ENCODE assay signal across 30 cellular contexts in the genomic region with DNA sequence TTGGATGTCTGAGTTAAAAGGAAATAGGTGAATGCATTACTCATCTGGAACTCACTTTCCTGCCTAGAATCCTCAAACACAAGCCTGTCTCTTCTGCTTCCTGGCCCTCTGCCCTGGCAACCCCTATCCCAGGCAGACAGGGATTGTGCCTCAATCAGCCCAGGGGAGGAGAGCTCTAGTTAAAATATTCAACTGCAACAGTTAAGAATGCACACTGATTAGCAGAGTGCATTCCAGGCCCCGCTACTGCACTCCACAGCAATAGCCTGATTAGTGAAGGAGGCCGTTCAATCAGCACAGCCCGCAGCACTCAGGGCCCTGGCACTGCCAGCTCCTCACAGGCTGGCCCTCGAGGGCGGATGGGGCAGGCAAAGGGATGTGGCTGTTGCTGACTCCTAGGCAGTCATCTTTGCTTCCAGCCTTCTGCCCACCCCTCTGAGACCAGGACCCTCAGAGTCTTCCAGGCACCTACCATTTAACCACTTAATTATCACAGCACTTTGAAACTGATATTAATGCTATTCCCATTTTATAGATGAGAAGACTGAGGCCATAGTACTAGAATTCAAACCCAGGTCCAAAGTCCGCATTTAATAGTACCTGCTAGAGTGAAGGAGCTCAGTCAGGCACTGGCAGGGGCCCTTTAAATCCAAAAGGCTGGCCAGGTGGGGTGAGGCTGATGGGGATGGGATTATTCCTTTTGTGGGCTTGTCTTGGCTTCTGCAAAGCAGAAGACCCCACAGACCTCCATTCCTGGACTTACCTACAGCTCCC.
DNase-seq lines count a peak whose midpoint lies in the region; ATAC-seq, FAIRE-seq and TF ChIP-seq lines count a peak whose summit lies in the region.
"Had no signal": no experiment of that assay in that cellular context is flagged by ENCODE, and none has a peak within 500 bp of the region (broad histone marks: within the 10 kb centered on the region; RNA-seq: fewer than 3 reads in every experiment).

No MANE protein-coding gene starts in this region.

- H3K36me3 ChIP-seq in IMR-90 (ENCODE audit: control insufficient read depth, insufficient read depth, low read length) (no peaks in the 10 kb centered on the region), bronchial epithelial cell (ENCODE audit: control insufficient read depth, insufficient read depth, low read length) (no peaks in the 10 kb centered on the region), osteoblast (ENCODE audit: insufficient read depth, low read length) (no peaks in the 10 kb centered on the region), ovary (no peaks in the 10 kb centered on the region)
- H3K36me3 ChIP-seq: suprapubic skin, vagina had no signal

- no peak overlapping the region for H2AK5ac ChIP-seq in IMR-90 (ENCODE audit: low read depth, low read length)

- H3K36me3 Mint-ChIP-seq in activated T-helper 1 cell treated with anti-CD3 and anti-CD28 coated beads, Interleukin-12 subunit alpha, Interleukin-12 subunit beta, Interleukin-2, Interleukin-4 antibody, amounts not matched to agents 30 ng/mL and 10 ng/mL and 1 ng/mL, durations not matched to agents 14 hours and 24 hours and 36 hours (ENCODE audit: low read depth), result no peaks in the 10 kb centered on the region
- H3K36me3 Mint-ChIP-seq: naive thymus-derived CD8-positive, alpha-beta T cell; stimulated activated effector memory CD8-positive, alpha-beta T cell treated with anti-CD3 and anti-CD28 coated beads, Interleukin-12 subunit alpha, Interleukin-12 subunit beta, amount 100 ng/mL, for 72 hours had no signal

- no peaks in the 10 kb centered on the region for H3K9me3 Mint-ChIP-seq in activated T-helper 1 cell treated with anti-CD3 and anti-CD28 coated beads, Interleukin-12 subunit alpha, Interleukin-12 subunit beta, Interleukin-2, Interleukin-4 antibody, amounts not matched to agents 30 ng/mL and 10 ng/mL and 1 ng/mL, durations not matched to agents 14 hours and 24 hours and 36 hours
- H3K9me3 Mint-ChIP-seq: activated CD8-positive, alpha-beta T cell treated with anti-CD3 and anti-CD28 coated beads for 36 hours had no signal

- intact Hi-C loops in IMR-90 (cut with micrococcal nuclease) (no loop called here), right cardiac atrium (cut with DNase I) (no loop called here), ovary (cut with DNase I) (no loop called here)
- intact Hi-C loops in activated T-helper 1 cell treated with anti-CD3 and anti-CD28 coated beads, Interleukin-12 subunit alpha, Interleukin-12 subunit beta, Interleukin-2, Interleukin-4 antibody, amounts not matched to agents 30 ng/mL and 10 ng/mL and 1 ng/mL, durations not matched to agents 14 hours and 24 hours and 36 hours (cut with micrococcal nuclease), result no loop called here

- H3K27me3 Mint-ChIP-seq in activated T-helper 1 cell treated with anti-CD3 and anti-CD28 coated beads, Interleukin-12 subunit alpha, Interleukin-12 subunit beta, Interleukin-2, Interleukin-4 antibody, amounts not matched to agents 30 ng/mL and 10 ng/mL and 1 ng/mL, durations not matched to agents 14 hours and 24 hours and 36 hours (ENCODE audit: insufficient read depth), result no peaks in the 10 kb centered on the region
- H3K27me3 Mint-ChIP-seq: activated CD8-positive, alpha-beta T cell treated with anti-CD3 and anti-CD28 coated beads for 36 hours; central memory CD8-positive, alpha-beta T cell had no signal

- H2BK15ac ChIP-seq in IMR-90 (ENCODE audit: low read depth, low read length), result no peak overlapping the region

- H3K79me2 ChIP-seq in osteoblast (ENCODE audit: insufficient read depth, low read length), result no peaks in the 10 kb centered on the region
- H3K79me2 ChIP-seq: parathyroid adenoma had no signal

- H2AK9ac ChIP-seq in IMR-90 (replicated peaks; ENCODE audit: low read depth, low read length, poor library complexity), result no peak overlapping the region

- no peaks in the 10 kb centered on the region for H3K27me3 ChIP-seq in IMR-90 (ENCODE audit: control insufficient read depth, insufficient read depth, low read length)
- H3K27me3 ChIP-seq in bronchial epithelial cell (ENCODE audit: control insufficient read depth, insufficient read depth, low read length), result no peaks in the 10 kb centered on the region
- H3K27me3 ChIP-seq in right cardiac atrium (ENCODE audit: control insufficient read depth, insufficient read depth), result no peaks in the 10 kb centered on the region
- no peaks in the 10 kb centered on the region for H3K27me3 ChIP-seq in osteoblast (ENCODE audit: insufficient read depth, low read length)
- H3K27me3 ChIP-seq in ovary, result no peaks in the 10 kb centered on the region
- H3K27me3 ChIP-seq: suprapubic skin, vagina had no signal

- no TSS peak for BruUV-seq in IMR-90 (replicated peaks; lab: Mats Ljungman, UMichigan)

- no peaks in the 10 kb centered on the region for H3K79me1 ChIP-seq in IMR-90 (ENCODE audit: low read depth in 1 of 2, low read length in 2 of 2)

- H3K27ac ChIP-seq in IMR-90 (ENCODE audit: insufficient read depth, low read length) (no peak overlapping the region), right cardiac atrium (ENCODE audit: low read length) (no peak overlapping the region), osteoblast (ENCODE audit: low read depth, low read length) (no peak overlapping the region), ovary (no peak overlapping the region)
- H3K27ac ChIP-seq: C4-2B, KMS-11, parathyroid adenoma, suprapubic skin, vagina had no signal

- TF ChIP-seq POLR2A in IMR-90 (IDR thresholded peaks at IDR 0.05; ENCODE audit: low read depth, low read length) (no peak), ovary (IDR thresholded peaks at IDR 0.05) (no peak)

- no peak for TF ChIP-seq RAD21 in IMR-90 (IDR thresholded peaks at IDR 0.05; ENCODE audit: low read length)

- no peak overlapping the region for H2BK120ac ChIP-seq in IMR-90 (ENCODE audit: low read depth, low read length)

- no peak overlapping the region for H3K4me2 ChIP-seq in IMR-90 (ENCODE audit: low read depth, low read length)
- no peak overlapping the region for H3K4me2 ChIP-seq in osteoblast (ENCODE audit: insufficient read depth, low read length)
- H3K4me2 ChIP-seq: KMS-11 had no signal

- H3K14ac ChIP-seq in IMR-90 (replicated peaks; ENCODE audit: low read depth, low read length), result no peak overlapping the region

- 90% methylated on average over 2 of the region's 6 CpGs; no CpG with 5 or more reads in 1 of the 2 experiments for WGBS in IMR-90 (ENCODE audit: extremely low coverage in 2 of 2, insufficient read length in 1 of 2), 2 experiments
- WGBS in right cardiac atrium, result 53% methylated on average over 6 of the region's 6 CpGs
- 29 to 40% (median 30%) methylated on average over 6 of the region's 6 CpGs for WGBS in ovary, 3 donors

- ATAC-seq in IMR-90 (ENCODE audit: low read depth) (peak; percentile 63; the same call in 1 of the 2 replicates), right cardiac atrium (peak; percentile 77 to 91), omental fat pad (ENCODE audit: low FRiP score) (peak; percentile 78), HG02852 (IDR thresholded peaks at IDR 0.05; ENCODE audit: unreplicated experiment) (no peak)
- ATAC-seq: activated CD4-positive, CD25-positive, alpha-beta regulatory T cell treated with anti-CD3 and anti-CD28 coated beads, Interleukin-2, amount 50 U/mL, for 24 hours; activated CD8-positive, alpha-beta T cell treated with anti-CD3 and anti-CD28 coated beads for 36 hours; naive thymus-derived CD8-positive, alpha-beta T cell; stimulated activated effector memory CD8-positive, alpha-beta T cell treated with anti-CD3 and anti-CD28 coated beads, Interleukin-12 subunit alpha, Interleukin-12 subunit beta, amount 100 ng/mL, for 72 hours had no signal

- TF ChIP-seq EP300 in ovary (IDR thresholded peaks at IDR 0.05), result no peak

- H4K5ac ChIP-seq in IMR-90 (ENCODE audit: low read depth, low read length), result no peak overlapping the region

- H3K4me3 ChIP-seq in IMR-90 (ENCODE audit: insufficient read depth, low read depth, low read length) (no peak overlapping the region), bronchial epithelial cell (ENCODE audit: low read depth, low read length) (no peak overlapping the region), right cardiac atrium (ENCODE audit: low read length) (no peak overlapping the region), osteoblast (ENCODE audit: insufficient read depth, low read length) (no peak overlapping the region), ovary (no peak overlapping the region)
- H3K4me3 ChIP-seq: suprapubic skin, vagina had no signal

- H3K4me3 Mint-ChIP-seq in activated T-helper 1 cell treated with anti-CD3 and anti-CD28 coated beads, Interleukin-12 subunit alpha, Interleukin-12 subunit beta, Interleukin-2, Interleukin-4 antibody, amounts not matched to agents 30 ng/mL and 10 ng/mL and 1 ng/mL, durations not matched to agents 14 hours and 24 hours and 36 hours, result no peak overlapping the region
- H3K4me3 Mint-ChIP-seq: activated CD8-positive, alpha-beta T cell treated with anti-CD3 and anti-CD28 coated beads for 36 hours; central memory CD8-positive, alpha-beta T cell; naive thymus-derived CD8-positive, alpha-beta T cell; stimulated activated effector memory CD8-positive, alpha-beta T cell treated with anti-CD3 and anti-CD28 coated beads, Interleukin-12 subunit alpha, Interleukin-12 subunit beta, amount 100 ng/mL, for 72 hours had no signal

- H2BK20ac ChIP-seq in IMR-90 (ENCODE audit: low read depth, low read length), result no peak overlapping the region

- CTCF ChIA-PET in IMR-90 (lab: Yijun Ruan, JAX), result no interaction called here

- DNase-seq in IMR-90 (peak; percentile 8), bronchial epithelial cell (ENCODE audit: low read depth) (peak; percentile 79), right cardiac atrium (peak in 2 of 3 donors; percentile 69 to 74), omental fat pad (ENCODE audit: low spot score) (no peak), osteoblast (ENCODE audit: insufficient read length, low spot score, missing footprints) (no peak), ovary (no peak)
- no peak for DNase-seq in activated T-helper 1 cell treated with anti-CD3 and anti-CD28 coated beads, Interleukin-12 subunit alpha, Interleukin-12 subunit beta, Interleukin-2, Interleukin-4 antibody, amounts not matched to agents 30 ng/mL and 10 ng/mL and 1 ng/mL, durations not matched to agents 14 hours and 24 hours and 36 hours (ENCODE audit: low spot score)
- DNase-seq: activated CD8-positive, alpha-beta T cell treated with anti-CD3 and anti-CD28 coated beads for 36 hours; activated naive CD4-positive, alpha-beta T cell; amniotic stem cell; EL; erythroblast; hypothalamus; mesenchymal stem cell; MV-4-11; naive thymus-derived CD8-positive, alpha-beta T cell; SHP77 treated with DMSO at 0.1 percent for 48 hours; stimulated activated CD4-positive, alpha-beta T cell treated with anti-CD3 and anti-CD28 coated beads, Interleukin-2, amount 100 ng/mL, for 24 hours had no signal

- no peak for FAIRE-seq in bronchial epithelial cell (lab: Jason Lieb, UNC)
- FAIRE-seq: D721Med, frontal cortex, islet of Langerhans had no signal

- H3K27ac Mint-ChIP-seq in activated T-helper 1 cell treated with anti-CD3 and anti-CD28 coated beads, Interleukin-12 subunit alpha, Interleukin-12 subunit beta, Interleukin-2, Interleukin-4 antibody, amounts not matched to agents 30 ng/mL and 10 ng/mL and 1 ng/mL, durations not matched to agents 14 hours and 24 hours and 36 hours, result no peak overlapping the region
- H3K27ac Mint-ChIP-seq: activated CD8-positive, alpha-beta T cell treated with anti-CD3 and anti-CD28 coated beads for 36 hours; stimulated activated effector memory CD8-positive, alpha-beta T cell treated with anti-CD3 and anti-CD28 coated beads, Interleukin-12 subunit alpha, Interleukin-12 subunit beta, amount 100 ng/mL, for 72 hours had no signal

- no peaks in the 10 kb centered on the region for H3K9me3 ChIP-seq in IMR-90 (ENCODE audit: control insufficient read depth, insufficient read depth, low read length)
- H3K9me3 ChIP-seq in right cardiac atrium (ENCODE audit: control insufficient read depth, low read length), result no peaks in the 10 kb centered on the region
- no peaks in the 10 kb centered on the region for H3K9me3 ChIP-seq in osteoblast (ENCODE audit: low read depth, low read length)
- no peaks in the 10 kb centered on the region for H3K9me3 ChIP-seq in ovary
- H3K9me3 ChIP-seq: suprapubic skin, vagina had no signal

- dilution Hi-C loops in IMR-90 (cut with HindIII; ENCODE audit: low sequenced_read_pairs, unreplicated experiment), result no loop called here

- H3K56ac ChIP-seq in IMR-90 (ENCODE audit: extremely low read depth, insufficient read depth, low read length), result no peak overlapping the region

- H3K9me1 ChIP-seq in IMR-90 (ENCODE audit: insufficient read depth, low read length), result no peaks in the 10 kb centered on the region

- H2BK5ac ChIP-seq in IMR-90 (ENCODE audit: low read depth, low read length, poor library complexity, severe bottlenecking), result no peak overlapping the region

- no peak overlapping the region for H3K18ac ChIP-seq in IMR-90 (ENCODE audit: low read depth, low read length)

- H4K20me1 ChIP-seq in IMR-90 (ENCODE audit: insufficient read depth, low read length), result no peaks in the 10 kb centered on the region
- no peaks in the 10 kb centered on the region for H4K20me1 ChIP-seq in osteoblast (ENCODE audit: insufficient read depth, low read length)

- no peak overlapping the region for H4K8ac ChIP-seq in IMR-90 (ENCODE audit: low read depth in 2 of 2, low read length in 2 of 2)

- peak overlapping the region; percentile 27; the same call in 1 of the 2 replicates for H3K4ac ChIP-seq in IMR-90 (ENCODE audit: low read depth, low read length)

- POLR2A ChIA-PET in IMR-90 (lab: Charles Lee; ENCODE audit: unreplicated experiment), result interaction anchor here (0.5 kb wide), 1 partner anchor 30 kb away, joined by 3 read pairs; no protein-coding TSS in a partner anchor

- H3K4me1 ChIP-seq in IMR-90 (ENCODE audit: control insufficient read depth, insufficient read depth, low read length) (peaks cover 2% of the 10 kb centered on the region; the same call in 1 of the 2 replicates), right cardiac atrium (ENCODE audit: control insufficient read depth, insufficient read depth, low read length) (no peaks in the 10 kb centered on the region), osteoblast (ENCODE audit: insufficient read depth, low read length) (no peaks in the 10 kb centered on the region), ovary (ENCODE audit: insufficient read depth) (no peaks in the 10 kb centered on the region)
- H3K4me1 ChIP-seq: parathyroid adenoma, suprapubic skin, vagina had no signal

- H3K4me1 Mint-ChIP-seq in activated T-helper 1 cell treated with anti-CD3 and anti-CD28 coated beads, Interleukin-12 subunit alpha, Interleukin-12 subunit beta, Interleukin-2, Interleukin-4 antibody, amounts not matched to agents 30 ng/mL and 10 ng/mL and 1 ng/mL, durations not matched to agents 14 hours and 24 hours and 36 hours (ENCODE audit: low read depth), result no peaks in the 10 kb centered on the region
- H3K4me1 Mint-ChIP-seq: central memory CD8-positive, alpha-beta T cell; naive thymus-derived CD8-positive, alpha-beta T cell; stimulated activated effector memory CD8-positive, alpha-beta T cell treated with anti-CD3 and anti-CD28 coated beads, Interleukin-12 subunit alpha, Interleukin-12 subunit beta, amount 100 ng/mL, for 72 hours had no signal

- TF ChIP-seq CTCF in IMR-90 (conservative IDR thresholded peaks at IDR 0.05; ENCODE audit: low read depth, low read length) (no peak), bronchial epithelial cell (IDR thresholded peaks at IDR 0.05; ENCODE audit: insufficient read depth, low read length, severe bottlenecking) (no peak), omental fat pad (IDR thresholded peaks at IDR 0.05) (no peak), osteoblast (IDR thresholded peaks at IDR 0.05; ENCODE audit: extremely low read depth, low read depth, low read length) (no peak), ovary (IDR thresholded peaks at IDR 0.05) (no peak)

- H2AFZ ChIP-seq in IMR-90 (replicated peaks; ENCODE audit: low read length, poor library complexity), result no peak overlapping the region
- H2AFZ ChIP-seq in osteoblast (ENCODE audit: low read length), result no peak overlapping the region
- H2AFZ ChIP-seq: parathyroid adenoma had no signal

- H3K9ac ChIP-seq in IMR-90 (ENCODE audit: low read depth, low read length), result no peak overlapping the region
- H3K9ac ChIP-seq: KMS-11, parathyroid adenoma had no signal

- no peak overlapping the region for H4K91ac ChIP-seq in IMR-90 (ENCODE audit: insufficient read depth, low read depth, low read length)

- in situ Hi-C loops in IMR-90 (cut with MboI; ENCODE audit: low sequenced_read_pairs), result no loop called here

- no peak overlapping the region for H3K23ac ChIP-seq in IMR-90 (ENCODE audit: low read depth, low read length)

Comparison
In these comparisons a context has a peak if more than half of its experiments do, and no peak if none do; other contexts are left out.
1. DNase-seq: peak in IMR-90 (single experiment), bronchial epithelial cell (single experiment) and right cardiac atrium (2 of 3); none in omental fat pad (single experiment), activated T-helper 1 cell treated with anti-CD3 and anti-CD28 coated beads, Interleukin-12 subunit alpha, Interleukin-12 subunit beta, Interleukin-2, Interleukin-4 antibody, amounts not matched to agents 30 ng/mL and 10 ng/mL and 1 ng/mL, durations not matched to agents 14 hours and 24 hours and 36 hours (single experiment), osteoblast (single experiment) and ovary (0 of 5).